8 cellular contexts compared by ENCODE assay signal in genomic region chr17:34070712-34071111, GRCh38.
"Had no signal": no experiment of that assay in that cellular context is flagged by ENCODE, and none has a peak within 500 bp of the region (broad histone marks: within the 10 kb centered on the region; RNA-seq: fewer than 3 reads in every experiment).

No MANE protein-coding gene starts in this region.

- H2AFZ ChIP-seq: GM23248, GM23338 had no signal

- H3K4me3 Mint-ChIP-seq: GM23338, HFFc6 had no signal

- DNase-seq: GM23248, GOT3, H7, HCEC 1CT, HFFc6 had no signal

- ATAC-seq: GM23338, HCT116 had no signal

- H3K9ac ChIP-seq: GM23248 had no signal

- H3K4me1 ChIP-seq: HAP-1 had no signal

- H3K36me3 ChIP-seq: HAP-1 had no signal

- H3K9me3 ChIP-seq: HAP-1 had no signal

- H3K4me2 ChIP-seq: GM23338 had no signal

- H3K27ac ChIP-seq: GM23248 had no signal

- H3K27ac Mint-ChIP-seq: GM23338, HFFc6 had no signal

- H3K4me3 ChIP-seq: GM23248, GM23338, HAP-1 had no signal

- H3K4me1 Mint-ChIP-seq: GM23338 had no signal
